In the genomic region with DNA sequence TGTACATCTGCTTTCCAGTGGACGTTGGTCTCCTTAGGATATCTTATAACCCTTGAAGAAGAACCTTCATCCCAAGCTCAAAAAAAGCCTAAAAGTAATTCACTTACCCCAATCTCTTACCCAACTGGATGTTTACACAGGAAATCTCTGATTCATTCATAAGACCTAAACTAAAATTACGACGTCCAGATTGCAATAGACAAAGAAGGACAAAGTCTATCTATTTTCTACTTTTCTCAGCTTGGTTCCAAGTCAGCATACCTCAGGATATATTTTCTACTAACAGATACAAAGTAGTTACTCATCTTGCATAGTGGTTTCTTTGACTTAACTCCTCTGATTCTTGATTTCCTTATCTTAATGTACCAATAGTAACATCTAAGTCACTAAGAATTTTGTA, we compare ENCODE assay signal across 29 cellular contexts.
"Had no signal": no experiment of that assay in that cellular context is flagged by ENCODE, and none has a peak within 500 bp of the region (broad histone marks: within the 10 kb centered on the region; RNA-seq: fewer than 3 reads in every experiment).

No MANE protein-coding gene starts in this region.

- H3K27me3 Mint-ChIP-seq: activated naive CD8-positive, alpha-beta T cell treated with anti-CD3 and anti-CD28 coated beads, Interleukin-2, amount 10 ng/mL, durations not matched to agents 7 days and 5 days; central memory CD8-positive, alpha-beta T cell; T-helper 17 cell had no signal

- H3K36me3 ChIP-seq: adrenal gland had no signal

- H3K27ac Mint-ChIP-seq: activated CD8-positive, alpha-beta T cell treated with anti-CD3 and anti-CD28 coated beads, Interleukin-2, amount 10 ng/mL, durations not matched to agents 7 days and 5 days; activated naive CD8-positive, alpha-beta T cell treated with anti-CD3 and anti-CD28 coated beads, Interleukin-2, amount 10 ng/mL, durations not matched to agents 7 days and 5 days; T-helper 17 cell; WTC11 had no signal

- H3K36me3 Mint-ChIP-seq: activated naive CD8-positive, alpha-beta T cell treated with anti-CD3 and anti-CD28 coated beads, Interleukin-2, amount 10 ng/mL, durations not matched to agents 7 days and 5 days; WTC11 had no signal

- H3K9me3 ChIP-seq: adrenal gland, body of pancreas had no signal

- DNase-seq: activated CD4-positive, alpha-beta T cell treated with anti-CD3 and anti-CD28 coated beads for 48 hours; activated CD4-positive, alpha-beta T cell treated with anti-CD3 and anti-CD28 coated beads, Interleukin-2, amount 50 U/mL, for 4 hours; activated CD4-positive, CD25-positive, alpha-beta regulatory T cell treated with anti-CD3 and anti-CD28 coated beads, Interleukin-2, amount 50 U/mL, for 72 hours; activated CD8-positive, alpha-beta memory T cell treated with anti-CD3 and anti-CD28 coated beads, Interleukin-2, amount 50 U/mL, for 48 hours; activated CD8-positive, alpha-beta T cell treated with anti-CD3 and anti-CD28 coated beads, Interleukin-2, amount 10 ng/mL, durations not matched to agents 7 days and 5 days; activated naive CD4-positive, alpha-beta T cell treated with anti-CD3 and anti-CD28 coated beads, Interleukin-2, amount 50 U/mL, for 16 hours; activated naive CD8-positive, alpha-beta T cell treated with anti-CD3 and anti-CD28 coated beads, Interleukin-2, amount 10 ng/mL, durations not matched to agents 7 days and 5 days; activated T-cell treated with anti-CD3 and anti-CD28 coated beads, Interleukin-2, amount 50 U/mL, for 1 hour; adrenal gland; aorta; body of pancreas; Kasumi-1; NCI-H1048; NCI-H1417; NCI-H2029; NCI-H2107; NCI-H2171 treated with DMSO at 0.1 percent for 48 hours; NCI-H345; NCI-H510A; NCI-H526 treated with DMSO at 0.1 percent for 48 hours; NCI-H82; RPMI8226; T-helper 17 cell; T-helper 9 cell had no signal

- H3K27me3 ChIP-seq: adrenal gland, body of pancreas had no signal

- H3K4me1 Mint-ChIP-seq: activated naive CD8-positive, alpha-beta T cell treated with anti-CD3 and anti-CD28 coated beads, Interleukin-2, amount 10 ng/mL, durations not matched to agents 7 days and 5 days; central memory CD8-positive, alpha-beta T cell; T-helper 17 cell; WTC11 had no signal

- ATAC-seq: activated CD8-positive, alpha-beta T cell treated with anti-CD3 and anti-CD28 coated beads, Interleukin-2, amount 10 ng/mL, durations not matched to agents 7 days and 5 days; body of pancreas; Panc1; Right ventricle myocardium inferior; T-helper 17 cell; WTC11 had no signal

- H3K4me1 ChIP-seq: adrenal gland, body of pancreas had no signal

- H3K9me3 Mint-ChIP-seq: activated naive CD8-positive, alpha-beta T cell treated with anti-CD3 and anti-CD28 coated beads, Interleukin-2, amount 10 ng/mL, durations not matched to agents 7 days and 5 days; WTC11 had no signal

- H3K4me3 ChIP-seq: adrenal gland, body of pancreas, SK-N-MC had no signal

- H3K27ac ChIP-seq: adrenal gland, body of pancreas, SK-N-MC had no signal

- H3K4me3 Mint-ChIP-seq: activated CD8-positive, alpha-beta T cell treated with anti-CD3 and anti-CD28 coated beads, Interleukin-2, amount 10 ng/mL, durations not matched to agents 7 days and 5 days; activated naive CD8-positive, alpha-beta T cell treated with anti-CD3 and anti-CD28 coated beads, Interleukin-2, amount 10 ng/mL, durations not matched to agents 7 days and 5 days; central memory CD8-positive, alpha-beta T cell; T-helper 17 cell; WTC11 had no signal
